In the genomic region with DNA sequence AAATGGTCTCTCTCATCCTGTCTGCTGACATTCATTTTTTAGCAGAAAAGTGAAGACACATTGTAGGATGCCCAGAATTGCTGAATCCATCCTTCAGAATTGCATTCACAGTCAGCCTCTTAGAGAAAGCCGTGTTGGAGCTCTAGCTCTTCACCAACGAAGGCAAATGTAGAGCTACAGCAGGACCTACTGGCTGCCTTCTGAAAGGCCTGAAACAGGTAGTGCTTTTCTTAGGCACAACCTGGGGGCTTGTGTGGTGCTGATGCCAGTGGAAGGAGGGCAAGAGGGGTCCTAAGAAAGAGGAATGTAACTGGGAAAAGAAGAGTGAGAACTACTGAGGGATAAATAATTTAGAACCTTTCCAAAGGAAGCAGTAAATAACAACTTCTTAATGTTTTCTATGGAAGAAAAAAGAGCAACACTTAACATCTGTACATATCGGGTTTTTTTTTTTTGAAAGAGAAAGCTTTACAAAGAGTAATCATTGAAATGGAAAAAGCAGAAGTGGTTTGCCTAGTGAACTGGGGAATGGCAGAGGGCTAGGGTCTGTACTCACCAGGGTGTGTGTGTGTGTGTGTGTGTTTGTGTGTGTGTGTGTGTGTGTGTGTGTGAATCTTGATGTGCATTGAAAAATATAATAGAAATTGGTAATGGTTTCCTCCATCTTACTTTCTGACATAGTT, we compare ENCODE assay signal across 11 cellular contexts.
DNase-seq lines count a peak whose midpoint lies in the region; ATAC-seq and TF ChIP-seq lines count a peak whose summit lies in the region.
"Had no signal": no experiment of that assay in that cellular context is flagged by ENCODE, and none has a peak within 500 bp of the region (broad histone marks: within the 10 kb centered on the region; RNA-seq: fewer than 3 reads in every experiment).

No MANE protein-coding gene starts in this region.

- no peaks in the 10 kb centered on the region for H3K4me1 ChIP-seq in CD8-positive, alpha-beta T cell (ENCODE audit: insufficient read depth, low read length)

- intact Hi-C loops in CD8-positive, alpha-beta T cell (cut with DNase I, micrococcal nuclease): no loop called here

- H3K4me3 Mint-ChIP-seq in CD8-positive, alpha-beta T cell: no peak overlapping the region
- H3K4me3 Mint-ChIP-seq: activated CD8-positive, alpha-beta T cell treated with anti-CD3 and anti-CD28 coated beads for 36 hours had no signal

- CTCF ChIA-PET in CD8-positive, alpha-beta T cell (lab: Charles Lee): interaction anchor here (0.6 to 1.6 kb wide), 2 partner anchors 583 to 714 kb away, joined by 3 read pairs; no protein-coding TSS in a partner anchor

- H3K4me1 Mint-ChIP-seq in CD8-positive, alpha-beta T cell (ENCODE audit: low read depth): no peaks in the 10 kb centered on the region

- H3K27me3 ChIP-seq in CD8-positive, alpha-beta T cell (ENCODE audit: insufficient read depth, low read length): no peaks in the 10 kb centered on the region

- peak; percentile 8 for TF ChIP-seq CTCF in GM13976 (IDR thresholded peaks at IDR 0.05; ENCODE audit: borderline replicate concordance, control extremely low read depth, extremely low read depth, insufficient read depth, missing control alignments)
- TF ChIP-seq CTCF in CD8-positive, alpha-beta T cell (IDR thresholded peaks at IDR 0.05): no peak

- H3K4me3 ChIP-seq in CD8-positive, alpha-beta T cell (ENCODE audit: low read depth, low read length): no peak overlapping the region

- peak; percentile 83 for ATAC-seq in GM21526 (IDR thresholded peaks at IDR 0.05; ENCODE audit: low FRiP score, unreplicated experiment)
- ATAC-seq in HG03354 (IDR thresholded peaks at IDR 0.05; ENCODE audit: poor library complexity, severe bottlenecking, unreplicated experiment): peak; percentile 98
- no peak for ATAC-seq in CD8-positive, alpha-beta T cell
- ATAC-seq: activated CD8-positive, alpha-beta T cell treated with anti-CD3 and anti-CD28 coated beads for 36 hours had no signal

- no peaks in the 10 kb centered on the region for H3K36me3 Mint-ChIP-seq in CD8-positive, alpha-beta T cell

- peak; percentile 39 for DNase-seq in GM13976 (ENCODE audit: low spot score)
- peak; percentile 46 for DNase-seq in UCSD-AML1 (lab: John Stamatoyannopoulos, UW; ENCODE audit: unreplicated experiment)
- no peak for DNase-seq in islet precursor cell
- no peak for DNase-seq in NK-92 treated with Interleukin-12 subunit alpha and Interleukin-12 subunit beta, amount 100 ng/mL, for 24 hours (lab: John Stamatoyannopoulos, UW)
- no peak for DNase-seq in superior temporal gyrus (ENCODE audit: extremely low spot score)
- no peak for DNase-seq in CD8-positive, alpha-beta T cell
- DNase-seq: activated CD8-positive, alpha-beta T cell treated with anti-CD3 and anti-CD28 coated beads for 36 hours; kidney glomerular epithelial cell; NCI-H187 treated with DMSO at 0.1 percent for 48 hours had no signal

- no peak overlapping the region for H3K27ac ChIP-seq in CD8-positive, alpha-beta T cell (ENCODE audit: low read depth, low read length)

- H3K27ac Mint-ChIP-seq in CD8-positive, alpha-beta T cell: no peak overlapping the region
- H3K27ac Mint-ChIP-seq: activated CD8-positive, alpha-beta T cell treated with anti-CD3 and anti-CD28 coated beads for 36 hours had no signal

- in situ Hi-C loops in GM13976 (cut with MboI; ENCODE audit: low sequenced_read_pairs, unreplicated experiment): no loop called here

- H3K9me3 Mint-ChIP-seq in CD8-positive, alpha-beta T cell: no peaks in the 10 kb centered on the region
- H3K9me3 Mint-ChIP-seq: activated CD8-positive, alpha-beta T cell treated with anti-CD3 and anti-CD28 coated beads for 36 hours had no signal

- H3K36me3 ChIP-seq in CD8-positive, alpha-beta T cell (ENCODE audit: insufficient read depth, low read length): no peaks in the 10 kb centered on the region

- no peaks in the 10 kb centered on the region for H3K27me3 Mint-ChIP-seq in CD8-positive, alpha-beta T cell (ENCODE audit: low read depth)
- H3K27me3 Mint-ChIP-seq: activated CD8-positive, alpha-beta T cell treated with anti-CD3 and anti-CD28 coated beads for 36 hours had no signal

- no peaks in the 10 kb centered on the region for H3K9me3 ChIP-seq in CD8-positive, alpha-beta T cell (ENCODE audit: low read length)

- POLR2A ChIA-PET in CD8-positive, alpha-beta T cell (lab: Charles Lee): no interaction called here

Comparison
In these comparisons a context has a peak if more than half of its experiments do, and no peak if none do; other contexts are left out.
1. DNase-seq: peak in GM13976 (single experiment) and UCSD-AML1 (single experiment); none in islet precursor cell (single experiment), NK-92 treated with Interleukin-12 subunit alpha and Interleukin-12 subunit beta, amount 100 ng/mL, for 24 hours (single experiment), superior temporal gyrus (single experiment) and CD8-positive, alpha-beta T cell (0 of 7).